In genomic region chr11:2792376-2793250, GRCh38 we compare ENCODE assay signal across 12 cellular contexts.
DNase-seq lines count a peak whose midpoint lies in the region; ATAC-seq and TF ChIP-seq lines count a peak whose summit lies in the region.
"Had no signal": no experiment of that assay in that cellular context is flagged by ENCODE, and none has a peak within 500 bp of the region (broad histone marks: within the 10 kb centered on the region; RNA-seq: fewer than 3 reads in every experiment).

No MANE protein-coding gene starts in this region.

- H3K4me3 ChIP-seq in adrenal gland: no peak overlapping the region
- no peak overlapping the region for H3K4me3 ChIP-seq in right lobe of liver
- H3K4me3 ChIP-seq in suprapubic skin: no peak overlapping the region

- peak; percentile 2 for DNase-seq in DMS79 treated with DMSO at 0.1 percent for 48 hours (lab: John Stamatoyannopoulos, UW)
- DNase-seq in DMS79 (lab: John Stamatoyannopoulos, UW): no peak
- peak; percentile 1 to 50 (median 13) for DNase-seq in adrenal gland
- DNase-seq in right lobe of liver: peak; percentile 11 to 48 (median 35)
- peak; percentile 56 to 68 for DNase-seq in suprapubic skin (ENCODE audit: low spot score in 2 of 2)
- no peak for DNase-seq in SHP77 (lab: John Stamatoyannopoulos, UW)
- DNase-seq: 8988T, cortex of kidney, GDM1, HCEC 1CT had no signal

- TF ChIP-seq CTCF in adrenal gland (IDR thresholded peaks at IDR 0.05): no peak
- no peak for TF ChIP-seq CTCF in right lobe of liver (IDR thresholded peaks at IDR 0.05)
- TF ChIP-seq CTCF in suprapubic skin (IDR thresholded peaks at IDR 0.05): no peak

- H3K27ac ChIP-seq in adrenal gland (no peak overlapping the region), right lobe of liver (no peak overlapping the region), suprapubic skin (no peak overlapping the region)

- TF ChIP-seq POLR2A in adrenal gland (IDR thresholded peaks at IDR 0.05): no peak
- TF ChIP-seq POLR2A in right lobe of liver (IDR thresholded peaks at IDR 0.05): no peak
- no peak for TF ChIP-seq POLR2A in suprapubic skin (IDR thresholded peaks at IDR 0.05)

- ATAC-seq in right lobe of liver: no peak
- ATAC-seq in GM21423 (IDR thresholded peaks at IDR 0.05; ENCODE audit: unreplicated experiment): no peak
- no peak for ATAC-seq in HG02623 (IDR thresholded peaks at IDR 0.05; ENCODE audit: unreplicated experiment)

- no peaks in the 10 kb centered on the region for H3K27me3 ChIP-seq in adrenal gland
- no peaks in the 10 kb centered on the region for H3K27me3 ChIP-seq in right lobe of liver
- H3K27me3 ChIP-seq in suprapubic skin: peaks cover 33% of the 10 kb centered on the region

- H3K4me1 ChIP-seq in adrenal gland (replicated peaks in 1 of 2) (no peaks in the 10 kb centered on the region), right lobe of liver (no peaks in the 10 kb centered on the region), suprapubic skin (peaks cover 14% of the 10 kb centered on the region)

- intact Hi-C loops in adrenal gland (cut with DNase I) (no loop called here), right lobe of liver (cut with DNase I) (no loop called here)

- no peaks in the 10 kb centered on the region for H3K36me3 ChIP-seq in adrenal gland (replicated peaks in 1 of 2)
- H3K36me3 ChIP-seq in right lobe of liver: no peaks in the 10 kb centered on the region
- no peaks in the 10 kb centered on the region for H3K36me3 ChIP-seq in suprapubic skin

- TF ChIP-seq EP300 in suprapubic skin (IDR thresholded peaks at IDR 0.05): no peak

- 92 to 97% (median 95%) methylated on average over 13 to 28 of the region's 28 CpGs for WGBS in adrenal gland, 4 donors
- WGBS in right lobe of liver (ENCODE audit: insufficient coverage, low coverage, low lambda C conversion rate, missing lambda C conversion rate): 76% methylated on average over 4 of the region's 28 CpGs
- WGBS in suprapubic skin: 85% methylated on average over 17 of the region's 28 CpGs

- H3K9me3 ChIP-seq in adrenal gland (replicated peaks in 1 of 3) (no peaks in the 10 kb centered on the region), right lobe of liver (no peaks in the 10 kb centered on the region), suprapubic skin (no peaks in the 10 kb centered on the region)

Comparison
In these comparisons a context has a peak if more than half of its experiments do, and no peak if none do; other contexts are left out.
1. DNase-seq: peak in DMS79 treated with DMSO at 0.1 percent for 48 hours (single experiment), adrenal gland (7 of 7), right lobe of liver (3 of 3) and suprapubic skin (2 of 2); none in DMS79 (single experiment) and SHP77 (0 of 2).